20 cellular contexts compared by ENCODE assay signal in genomic region chr6:30042914-30043313, GRCh38. TPM values are rescaled to one million over a fixed set of nuclear protein-coding genes. Genes with fewer than 3 reads are reported as not detected.
DNase-seq lines count a peak whose midpoint lies in the region; ATAC-seq and TF ChIP-seq lines count a peak whose summit lies in the region.
"Had no signal": no experiment of that assay in that cellular context is flagged by ENCODE, and none has a peak within 500 bp of the region (broad histone marks: within the 10 kb centered on the region; RNA-seq: fewer than 3 reads in every experiment).

No MANE protein-coding gene starts in this region.

- H3K27ac Mint-ChIP-seq in activated naive CD8-positive, alpha-beta T cell treated with anti-CD3 and anti-CD28 coated beads, Interleukin-2, amount 50 U/mL, for 24 hours = no peak overlapping the region
- no peak overlapping the region for H3K27ac Mint-ChIP-seq in activated naive CD8-positive, alpha-beta T cell treated with anti-CD3 and anti-CD28 coated beads for 36 hours
- H3K27ac Mint-ChIP-seq: IgD-negative memory B cell had no signal

- H3K27me3 Mint-ChIP-seq in activated naive CD8-positive, alpha-beta T cell treated with anti-CD3 and anti-CD28 coated beads, Interleukin-2, amount 50 U/mL, for 24 hours = no peaks in the 10 kb centered on the region
- no peaks in the 10 kb centered on the region for H3K27me3 Mint-ChIP-seq in activated naive CD8-positive, alpha-beta T cell treated with anti-CD3 and anti-CD28 coated beads for 36 hours
- H3K27me3 Mint-ChIP-seq: IgD-negative memory B cell had no signal

- H3K4me1 Mint-ChIP-seq in activated naive CD8-positive, alpha-beta T cell treated with anti-CD3 and anti-CD28 coated beads, Interleukin-2, amount 50 U/mL, for 24 hours = peaks cover 21% of the 10 kb centered on the region
- H3K4me1 Mint-ChIP-seq in activated naive CD8-positive, alpha-beta T cell treated with anti-CD3 and anti-CD28 coated beads for 36 hours = peaks cover 22% of the 10 kb centered on the region

- H3K27ac ChIP-seq in VCaP = peak overlapping the region; percentile 7; the same call in 1 of the 2 replicates
- H3K27ac ChIP-seq: C4-2B had no signal

- no peak for DNase-seq in activated naive CD8-positive, alpha-beta T cell treated with anti-CD3 and anti-CD28 coated beads, Interleukin-2, amount 50 U/mL, for 24 hours
- DNase-seq in activated naive CD8-positive, alpha-beta T cell treated with anti-CD3 and anti-CD28 coated beads for 36 hours = no peak
- DNase-seq in stimulated activated naive CD8-positive, alpha-beta T cell treated with anti-CD3 and anti-CD28 coated beads, Interleukin-15, Interleukin-2, amounts not matched to agents 100 U/mL and 50 U/mL, for 24 hours = no peak
- DNase-seq in COLO829 (ENCODE audit: low spot score) = no peak
- DNase-seq: AML-193, DMS79, Kasumi-1, NCI-H187, NCI-H2107, NCI-H446 treated with DMSO at 0.1 percent for 48 hours, NCI-H526 treated with DMSO at 0.1 percent for 48 hours had no signal

- peak; percentile 61 for ATAC-seq in activated naive CD8-positive, alpha-beta T cell treated with anti-CD3 and anti-CD28 coated beads, Interleukin-2, amount 50 U/mL, for 24 hours
- ATAC-seq in GM19463 (IDR thresholded peaks at IDR 0.05; ENCODE audit: unreplicated experiment) (peak; percentile 60), HG03442 (IDR thresholded peaks at IDR 0.05; ENCODE audit: unreplicated experiment) (no peak), HG02885 (IDR thresholded peaks at IDR 0.05; ENCODE audit: poor library complexity, unreplicated experiment) (no peak)
- ATAC-seq in stimulated activated naive CD8-positive, alpha-beta T cell treated with anti-CD3 and anti-CD28 coated beads, Interleukin-15, Interleukin-2, amounts not matched to agents 100 U/mL and 50 U/mL, for 24 hours = peak; percentile 80
- ATAC-seq: Right ventricle myocardium inferior had no signal

- H3K9me3 Mint-ChIP-seq in activated naive CD8-positive, alpha-beta T cell treated with anti-CD3 and anti-CD28 coated beads, Interleukin-2, amount 50 U/mL, for 24 hours = no peaks in the 10 kb centered on the region
- H3K9me3 Mint-ChIP-seq in activated naive CD8-positive, alpha-beta T cell treated with anti-CD3 and anti-CD28 coated beads for 36 hours = no peaks in the 10 kb centered on the region
- H3K9me3 Mint-ChIP-seq: IgD-negative memory B cell had no signal

- H3K4me3 Mint-ChIP-seq in activated naive CD8-positive, alpha-beta T cell treated with anti-CD3 and anti-CD28 coated beads, Interleukin-2, amount 50 U/mL, for 24 hours = no peak overlapping the region
- no peak overlapping the region for H3K4me3 Mint-ChIP-seq in activated naive CD8-positive, alpha-beta T cell treated with anti-CD3 and anti-CD28 coated beads for 36 hours
- H3K4me3 Mint-ChIP-seq: IgD-negative memory B cell had no signal

- TF ChIP-seq CTCF in VCaP (conservative IDR thresholded peaks at IDR 0.05) = no peak

- H3K36me3 Mint-ChIP-seq in activated naive CD8-positive, alpha-beta T cell treated with anti-CD3 and anti-CD28 coated beads, Interleukin-2, amount 50 U/mL, for 24 hours (ENCODE audit: low read depth) = no peaks in the 10 kb centered on the region
- H3K36me3 Mint-ChIP-seq in activated naive CD8-positive, alpha-beta T cell treated with anti-CD3 and anti-CD28 coated beads for 36 hours = peaks cover 7% of the 10 kb centered on the region

RNA-seq across cellular contexts. Expression of gene POLR1H, which starts 18.2 kb away (rescaled TPM):
- 10 to 100 TPM; 45.3 to 50.6 TPM for total RNA-seq in activated naive CD8-positive, alpha-beta T cell treated with anti-CD3 and anti-CD28 coated beads for 36 hours

RNA-seq across cellular contexts. Expression of gene PPP1R11, which starts 24.1 kb away (rescaled TPM):
- 10 to 100 TPM; 37.4 to 39.8 TPM for total RNA-seq in activated naive CD8-positive, alpha-beta T cell treated with anti-CD3 and anti-CD28 coated beads for 36 hours

RNA-seq across cellular contexts. Expression of gene RNF39, which starts 32.7 kb away (rescaled TPM):
- not detected for total RNA-seq in activated naive CD8-positive, alpha-beta T cell treated with anti-CD3 and anti-CD28 coated beads for 36 hours
- total RNA-seq: A172, Right ventricle myocardium inferior, SK-MEL-5 had no signal

Comparison
In these comparisons a context has a peak if more than half of its experiments do, and no peak if none do; other contexts are left out.
1. ATAC-seq: peak in activated naive CD8-positive, alpha-beta T cell treated with anti-CD3 and anti-CD28 coated beads, Interleukin-2, amount 50 U/mL, for 24 hours (single experiment), GM19463 (single experiment) and stimulated activated naive CD8-positive, alpha-beta T cell treated with anti-CD3 and anti-CD28 coated beads, Interleukin-15, Interleukin-2, amounts not matched to agents 100 U/mL and 50 U/mL, for 24 hours (single experiment); none in HG03442 (single experiment) and HG02885 (single experiment).